ENCODE assay signal across 29 cellular contexts in the genomic region with DNA sequence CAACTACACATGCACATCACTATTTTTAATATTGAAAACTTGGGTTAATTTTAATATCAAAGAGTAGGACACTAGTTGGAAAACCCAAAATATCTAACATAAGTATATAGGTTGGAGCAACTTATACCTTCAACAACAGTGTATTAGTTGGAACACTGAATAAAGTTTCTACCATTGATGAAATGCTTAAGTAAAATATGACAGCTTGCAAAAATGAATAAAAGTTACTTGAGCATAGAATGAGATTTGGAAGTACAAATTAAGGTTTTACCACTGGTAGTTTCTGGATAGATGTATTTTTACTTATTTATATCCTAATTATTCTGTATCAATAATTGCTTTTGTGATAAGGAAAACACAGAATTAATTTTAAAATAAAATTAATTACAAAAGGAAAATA.
"Had no signal": no experiment of that assay in that cellular context is flagged by ENCODE, and none has a peak within 500 bp of the region (broad histone marks: within the 10 kb centered on the region; RNA-seq: fewer than 3 reads in every experiment).

No MANE protein-coding gene starts in this region.

- H3K9ac ChIP-seq: neural progenitor cell, parathyroid adenoma had no signal

- H3K79me2 ChIP-seq: parathyroid adenoma had no signal

- H3K4me1 ChIP-seq: neural progenitor cell, parathyroid adenoma, psoas muscle, spleen, suprapubic skin, testis, tibial artery, transverse colon, upper lobe of right lung, uterus had no signal

- DNase-seq: naive thymus-derived CD8-positive, alpha-beta T cell; occipital lobe; ovary; posterior cingulate gyrus; psoas muscle; right cardiac atrium; spleen; stimulated activated CD4-positive, alpha-beta T cell treated with anti-CD3 and anti-CD28 coated beads, Interleukin-12 subunit alpha, Interleukin-12 subunit beta, amount 100 ng/mL, for 4 hours; stimulated activated CD4-positive, alpha-beta T cell treated with anti-CD3 and anti-CD28 coated beads, Interleukin-1b, Interleukin-23, amount 100 ng/mL, for 48 hours; stimulated activated CD4-positive, alpha-beta T cell treated with anti-CD3 and anti-CD28 coated beads, Interleukin-4, amount 100 ng/mL, for 1 hour; stimulated activated CD4-positive, alpha-beta T cell treated with anti-CD3 and anti-CD28 coated beads, Interleukin-4, amount 100 ng/mL, for 4 hours; stimulated activated CD8-positive, alpha-beta memory T cell treated with anti-CD3 and anti-CD28 coated beads, Interleukin-4, amount 100 ng/mL, for 48 hours; stimulated activated naive CD4-positive, alpha-beta T cell; stimulated activated naive CD8-positive, alpha-beta T cell treated with anti-CD3 and anti-CD28 coated beads, Interleukin-15, amount 100 ng/mL, for 72 hours; stimulated activated naive CD8-positive, alpha-beta T cell treated with anti-CD3 and anti-CD28 coated beads, Interleukin-15, Interleukin-2, amounts not matched to agents 100 U/mL and 50 U/mL, for 24 hours; substantia nigra; testis; tibial artery; transverse colon; upper lobe of right lung; uterus had no signal

- H3K9me3 ChIP-seq: ovary, psoas muscle, suprapubic skin, testis, tibial artery, transverse colon, upper lobe of right lung, uterus had no signal

- H3K36me3 ChIP-seq: neural progenitor cell, ovary, spleen, suprapubic skin, tibial artery, transverse colon, upper lobe of right lung, uterus had no signal

- H3K27ac ChIP-seq: neural progenitor cell, ovary, parathyroid adenoma, psoas muscle, skin epidermis, spleen, suprapubic skin, testis, tibial artery, transverse colon, upper lobe of right lung, uterus had no signal

- H3K4me3 ChIP-seq: neural progenitor cell, ovary, psoas muscle, skin epidermis, smooth muscle cell, spleen, suprapubic skin, testis, tibial artery, transverse colon, upper lobe of right lung, uterus had no signal

- H2AFZ ChIP-seq: neural progenitor cell, parathyroid adenoma had no signal

- H3K27me3 ChIP-seq: neural progenitor cell, ovary, spleen, suprapubic skin, testis, tibial artery, transverse colon, upper lobe of right lung, uterus had no signal

- ATAC-seq: naive thymus-derived CD8-positive, alpha-beta T cell; natural killer cell treated with Interleukin-12 subunit alpha and Interleukin-12 subunit beta and Interleukin-15 and Interleukin-18, amount 100 ng/mL, for 72 hours; psoas muscle; right cardiac atrium; sciatic nerve; stimulated activated memory B cell treated with anti-CD40 and anti-IgM and Interleukin-4, amounts not matched to agents 10 μg/mL and 1 μg/mL and 100 μg/mL, for 72 hours; stimulated activated naive CD8-positive, alpha-beta T cell treated with anti-CD3 and anti-CD28 coated beads, Interleukin-15, amount 100 ng/mL, for 72 hours; stimulated activated naive CD8-positive, alpha-beta T cell treated with anti-CD3 and anti-CD28 coated beads, Interleukin-15, Interleukin-2, amounts not matched to agents 100 U/mL and 50 U/mL, for 24 hours; upper lobe of right lung had no signal

- H3K4me2 ChIP-seq: neural progenitor cell, smooth muscle cell had no signal
